26 cellular contexts compared by ENCODE assay signal in genomic region chr3:60613769-60614303, GRCh38.
"Had no signal": no experiment of that assay in that cellular context is flagged by ENCODE, and none has a peak within 500 bp of the region (broad histone marks: within the 10 kb centered on the region; RNA-seq: fewer than 3 reads in every experiment).

No MANE protein-coding gene starts in this region.

- H3K27ac ChIP-seq: colonic mucosa, epithelial cell of prostate, esophagus squamous epithelium, gastrocnemius medialis, heart right ventricle, left ventricle myocardium inferior, lower lobe of right lung had no signal

- H3K36me3 ChIP-seq: colonic mucosa, esophagus squamous epithelium, gastrocnemius medialis, heart right ventricle, left ventricle myocardium inferior, lower lobe of right lung had no signal

- H3K9me3 Mint-ChIP-seq: dendritic cell treated with granulocyte-macrophage colony-stimulating factor and Interleukin-4, amounts not matched to agents 40 ng/mL and 50 ng/mL, for 4 days; effector memory CD8-positive, alpha-beta T cell; endodermal cell had no signal

- FAIRE-seq: endometrium, islet of Langerhans, keratinocyte had no signal

- H3K27me3 Mint-ChIP-seq: dendritic cell treated with granulocyte-macrophage colony-stimulating factor and Interleukin-4, amounts not matched to agents 40 ng/mL and 50 ng/mL, for 4 days; effector memory CD8-positive, alpha-beta T cell had no signal

- H3K4me1 Mint-ChIP-seq: endodermal cell, mesothelial cell of epicardium had no signal

- H3K4me1 ChIP-seq: colonic mucosa, left ventricle myocardium inferior had no signal

- H3K27ac Mint-ChIP-seq: dendritic cell treated with granulocyte-macrophage colony-stimulating factor and Interleukin-4, amounts not matched to agents 40 ng/mL and 50 ng/mL, for 4 days; effector memory CD8-positive, alpha-beta T cell; endodermal cell; mesothelial cell of epicardium had no signal

- H3K4me3 ChIP-seq: colonic mucosa, esophagus squamous epithelium, gastrocnemius medialis, heart right ventricle, left ventricle myocardium inferior, lower lobe of right lung, mucosa of descending colon had no signal

- H3K4me3 Mint-ChIP-seq: dendritic cell treated with granulocyte-macrophage colony-stimulating factor and Interleukin-4, amounts not matched to agents 40 ng/mL and 50 ng/mL, for 4 days; effector memory CD8-positive, alpha-beta T cell; endodermal cell; mesothelial cell of epicardium had no signal

- DNase-seq: colonic mucosa; cortex of kidney; effector CD8-positive, alpha-beta T cell; effector memory CD8-positive, alpha-beta T cell; endodermal cell; erythroblast; esophagus squamous epithelium; foreskin fibroblast; foreskin melanocyte; gastrocnemius medialis; glutamatergic neuron; head of caudate nucleus; heart right ventricle; hippocampal formation; left cardiac atrium; left ventricle myocardium inferior; lower lobe of right lung; mesenchymal stem cell; mucosa of descending colon had no signal

- H3K36me3 Mint-ChIP-seq: mesothelial cell of epicardium had no signal

- ATAC-seq: effector memory CD8-positive, alpha-beta T cell; esophagus mucosa; gastrocnemius medialis; heart right ventricle; left cardiac atrium; lower lobe of right lung; mucosa of descending colon had no signal

- H3K27me3 ChIP-seq: colonic mucosa, esophagus squamous epithelium, gastrocnemius medialis, heart right ventricle had no signal

- H3K9me3 ChIP-seq: colonic mucosa, esophagus squamous epithelium, gastrocnemius medialis, left ventricle myocardium inferior, lower lobe of right lung, mucosa of descending colon had no signal
